In the genomic region with DNA sequence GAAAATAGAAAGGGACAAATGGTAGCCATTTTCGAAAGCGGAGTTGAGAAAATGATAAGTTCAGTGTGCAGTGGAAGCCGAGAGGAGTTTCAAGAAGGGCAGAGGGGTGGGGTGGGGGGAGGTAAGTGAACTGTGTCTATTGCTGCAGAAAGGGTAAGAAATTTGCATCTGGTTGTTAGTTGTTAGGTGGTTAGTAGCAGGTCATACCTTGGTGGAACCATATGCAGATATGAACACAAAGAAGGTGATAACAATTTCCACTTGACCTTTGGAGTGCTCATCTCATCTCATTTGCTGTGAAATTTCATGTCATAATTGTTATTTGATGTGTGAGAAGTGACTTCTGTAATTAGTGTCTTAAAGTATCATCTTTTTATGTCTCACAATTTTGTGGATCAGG, we compare ENCODE assay signal across 24 cellular contexts.
DNase-seq lines count a peak whose midpoint lies in the region; ATAC-seq, FAIRE-seq and TF ChIP-seq lines count a peak whose summit lies in the region.
"Had no signal": no experiment of that assay in that cellular context is flagged by ENCODE, and none has a peak within 500 bp of the region (broad histone marks: within the 10 kb centered on the region; RNA-seq: fewer than 3 reads in every experiment).

No MANE protein-coding gene starts in this region.

- DNase-seq in GM12892 (ENCODE audit: insufficient read length) (no peak), OCI-LY7 (ENCODE audit: low spot score) (no peak), HepG2 (ENCODE audit: low spot score) (no peak), EL (no peak), SW 1271 (lab: John Stamatoyannopoulos, UW) (no peak)
- DNase-seq: ACHN; activated CD4-positive, alpha-beta T cell treated with anti-CD3 and anti-CD28 coated beads, Interleukin-2, amount 10 ng/mL, durations not matched to agents 7 days and 5 days; activated naive CD4-positive, alpha-beta T cell treated with anti-CD3 and anti-CD28 coated beads, Interleukin-2, amount 50 U/mL, for 16 hours; anterior cingulate cortex; C1 segment of cervical spinal cord; Caco-2; dermis blood vessel endothelial cell; DMS79 treated with DMSO at 0.1 percent for 48 hours; NCI-H1092; NCI-H2029; NCI-H2227 treated with DMSO at 0.1 percent for 48 hours; NCI-H748 treated with DMSO at 0.1 percent for 48 hours; stimulated activated CD4-positive, alpha-beta T cell treated with anti-CD3 and anti-CD28 coated beads, Interleukin-15, amount 100 ng/mL, for 24 hours; stimulated activated naive CD8-positive, alpha-beta T cell treated with anti-CD3 and anti-CD28 coated beads, Interleukin-15, amount 100 ng/mL, for 72 hours had no signal

- H4K20me1 ChIP-seq in OCI-LY7 (ENCODE audit: insufficient read depth, low read length) (no peaks in the 10 kb centered on the region), HepG2 (ENCODE audit: insufficient read depth, low read length) (no peaks in the 10 kb centered on the region)

- H3K9me3 ChIP-seq in OCI-LY7 (ENCODE audit: low read length): no peaks in the 10 kb centered on the region
- no peaks in the 10 kb centered on the region for H3K9me3 ChIP-seq in HepG2 (ENCODE audit: low read length)
- H3K9me3 ChIP-seq: Caco-2, tibial nerve had no signal

- BruUV-seq in OCI-LY7 (replicated peaks; lab: Mats Ljungman, UMichigan) (no TSS peak), HepG2 (replicated peaks; lab: Mats Ljungman, UMichigan) (no TSS peak)

- peaks cover 3 to 55% of the 10 kb centered on the region in 2 experiments; a peak in 4 of 5 replicates for H3K27me3 ChIP-seq in HepG2 (ENCODE audit: control insufficient read depth in 1 of 2, insufficient read depth in 2 of 2, low read length in 2 of 2)
- H3K27me3 ChIP-seq: tibial nerve had no signal

- 34% methylated on average over 3 of the region's 3 CpGs for WGBS in HepG2 (ENCODE audit: low lambda C conversion rate)

- TF ChIP-seq CTCF in OCI-LY7 (conservative IDR thresholded peaks at IDR 0.05; ENCODE audit: low read length): no peak
- TF ChIP-seq CTCF in HepG2 (CRISPR knock-in tag; IDR thresholded peaks at IDR 0.05): no peak

- in situ Hi-C loops in HepG2 (cut with HindIII; ENCODE audit: extremely low pct_ligation_motif_present, low pct_unique_long_range_greater_than_20kb): no loop called here

- FAIRE-seq in GM12892 (lab: Jason Lieb, UNC) (peak; percentile 48), HepG2 (lab: Jason Lieb, UNC) (no peak)

- POLR2A ChIA-PET in OCI-LY7 (lab: Charles Lee) (interaction anchor here (0.7 to 1.4 kb wide), 2 partner anchors 25 to 53 kb away, joined by 3 to 5 read pairs; no protein-coding TSS in a partner anchor), HepG2 (lab: Yijun Ruan, JAX) (no interaction called here)

- no peak for TF ChIP-seq RAD21 in HepG2 (CRISPR knock-in tag; IDR thresholded peaks at IDR 0.05)

- intact Hi-C loops in OCI-LY7 (cut with micrococcal nuclease; ENCODE audit: unreplicated experiment): no loop called here
- intact Hi-C loops in HepG2 (cut with micrococcal nuclease; ENCODE audit: unreplicated experiment): no loop called here

- no peaks in the 10 kb centered on the region for H3K9me2 ChIP-seq in OCI-LY7 (ENCODE audit: insufficient read depth, low read length)

- TF ChIP-seq POLR2A in GM12892 (IDR thresholded peaks at IDR 0.05; ENCODE audit: low read depth, low read length): no peak
- no peak for TF ChIP-seq POLR2A in HepG2 (IDR thresholded peaks at IDR 0.05; ENCODE audit: insufficient read depth in 1 of 2, low read depth in 2 of 2, low read length in 2 of 2)

- H3K4me2 ChIP-seq in OCI-LY7 (ENCODE audit: low read length) (peak overlapping the region; percentile 41), HepG2 (ENCODE audit: low read depth, low read length) (no peak overlapping the region)

- H3K4me3 ChIP-seq in OCI-LY7 (ENCODE audit: low read depth, low read length, poor library complexity, severe bottlenecking) (no peak overlapping the region), HepG2 (replicated peaks in 1 of 3; ENCODE audit: insufficient read depth in 1 of 3, low read depth in 2 of 3, low read length in 3 of 3) (no peak overlapping the region)
- H3K4me3 ChIP-seq: tibial nerve had no signal

- H2AFZ ChIP-seq in OCI-LY7 (ENCODE audit: low read length) (peak overlapping the region; percentile 24; the same call in 1 of the 2 replicates), HepG2 (ENCODE audit: low read length) (no peak overlapping the region)

- TF ChIP-seq EP300 in HepG2 (IDR thresholded peaks at IDR 0.05; ENCODE audit: low read depth in 2 of 2, low read length in 2 of 2): no peak
- no peak for TF ChIP-seq EP300 in HepG2 (CRISPR knock-in tag; IDR thresholded peaks at IDR 0.05; ENCODE audit: borderline replicate concordance)

- CTCF ChIA-PET in OCI-LY7 (lab: Charles Lee; ENCODE audit: unreplicated experiment): no interaction called here
- CTCF ChIA-PET in HepG2 (lab: Yijun Ruan, JAX; ENCODE audit: low intra/inter-chr PET ratio, low total read pairs): no interaction called here

- H3K79me2 ChIP-seq in OCI-LY7 (ENCODE audit: insufficient read depth, low read depth, low read length) (no peaks in the 10 kb centered on the region), HepG2 (ENCODE audit: insufficient read depth, low read length) (no peaks in the 10 kb centered on the region)

- H3K27ac ChIP-seq in OCI-LY7 (ENCODE audit: low read depth, low read length, poor library complexity, severe bottlenecking) (no peak overlapping the region), HepG2 (ENCODE audit: extremely low read length, insufficient read depth, low read length) (no peak overlapping the region)
- H3K27ac ChIP-seq: RWPE1, tibial nerve had no signal

- H3K9ac ChIP-seq in HepG2 (ENCODE audit: insufficient read depth, low read depth, low read length): no peak overlapping the region

- H3K4me1 ChIP-seq in OCI-LY7 (ENCODE audit: insufficient read depth, low read length, poor library complexity, severe bottlenecking) (peaks cover 58% of the 10 kb centered on the region), HepG2 (ENCODE audit: insufficient read depth, low read length) (no peaks in the 10 kb centered on the region)
- H3K4me1 ChIP-seq: Caco-2 had no signal

- H3K36me3 ChIP-seq in OCI-LY7 (ENCODE audit: insufficient read depth, low read length): no peaks in the 10 kb centered on the region; the same call in 1 of the 2 replicates
- no peaks in the 10 kb centered on the region for H3K36me3 ChIP-seq in HepG2 (replicated peaks in 1 of 2; ENCODE audit: control insufficient read depth in 1 of 2, insufficient read depth in 2 of 2, low read length in 2 of 2)
- H3K36me3 ChIP-seq: tibial nerve had no signal

- ATAC-seq in GM18909 (IDR thresholded peaks at IDR 0.05; ENCODE audit: poor library complexity, unreplicated experiment): peak; percentile 30
- peak; percentile 46 for ATAC-seq in HG02610 (IDR thresholded peaks at IDR 0.05; ENCODE audit: unreplicated experiment)
- no peak for ATAC-seq in esophagus mucosa
- ATAC-seq in HepG2: no peak
- ATAC-seq: stimulated activated naive CD8-positive, alpha-beta T cell treated with anti-CD3 and anti-CD28 coated beads, Interleukin-15, amount 100 ng/mL, for 72 hours had no signal

TF ChIP-seq in HepG2, 621 proteins besides CTCF, POLR2A, EP300 and RAD21 (continues in another document):
- no peak for TF ChIP-seq RBM22 (optimal IDR thresholded peaks at IDR 0.05; ENCODE audit: low read length)
- TF ChIP-seq ZNF280B (CRISPR knock-in tag; IDR thresholded peaks at IDR 0.05; ENCODE audit: borderline replicate concordance): no peak
- TF ChIP-seq FOXA1 (IDR thresholded peaks at IDR 0.05): no peak
- TF ChIP-seq FOXA1 (CRISPR knock-in tag; IDR thresholded peaks at IDR 0.05): no peak
- TF ChIP-seq, protein P1, sequence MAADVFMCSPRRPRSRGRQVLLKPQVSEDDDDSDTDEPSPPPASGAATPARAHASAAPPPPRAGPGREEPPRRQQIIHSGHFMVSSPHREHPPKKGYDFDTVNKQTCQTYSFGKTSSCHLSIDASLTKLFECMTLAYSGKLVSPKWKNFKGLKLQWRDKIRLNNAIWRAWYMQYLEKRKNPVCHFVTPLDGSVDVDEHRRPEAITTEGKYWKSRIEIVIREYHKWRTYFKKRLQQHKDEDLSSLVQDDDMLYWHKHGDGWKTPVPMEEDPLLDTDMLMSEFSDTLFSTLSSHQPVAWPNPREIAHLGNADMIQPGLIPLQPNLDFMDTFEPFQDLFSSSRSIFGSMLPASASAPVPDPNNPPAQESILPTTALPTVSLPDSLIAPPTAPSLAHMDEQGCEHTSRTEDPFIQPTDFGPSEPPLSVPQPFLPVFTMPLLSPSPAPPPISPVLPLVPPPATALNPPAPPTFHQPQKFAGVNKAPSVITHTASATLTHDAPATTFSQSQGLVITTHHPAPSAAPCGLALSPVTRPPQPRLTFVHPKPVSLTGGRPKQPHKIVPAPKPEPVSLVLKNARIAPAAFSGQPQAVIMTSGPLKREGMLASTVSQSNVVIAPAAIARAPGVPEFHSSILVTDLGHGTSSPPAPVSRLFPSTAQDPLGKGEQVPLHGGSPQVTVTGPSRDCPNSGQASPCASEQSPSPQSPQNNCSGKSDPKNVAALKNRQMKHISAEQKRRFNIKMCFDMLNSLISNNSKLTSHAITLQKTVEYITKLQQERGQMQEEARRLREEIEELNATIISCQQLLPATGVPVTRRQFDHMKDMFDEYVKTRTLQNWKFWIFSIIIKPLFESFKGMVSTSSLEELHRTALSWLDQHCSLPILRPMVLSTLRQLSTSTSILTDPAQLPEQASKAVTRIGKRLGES (CRISPR knock-in tag; IDR thresholded peaks at IDR 0.05; ENCODE audit: borderline replicate concordance): no peak
- TF ChIP-seq ZSCAN31 (CRISPR knock-in tag; IDR thresholded peaks at IDR 0.05; ENCODE audit: low read depth): no peak
- no peak for TF ChIP-seq HOXA9 (CRISPR knock-in tag; IDR thresholded peaks at IDR 0.05; ENCODE audit: borderline replicate concordance)
- TF ChIP-seq SOX5 (CRISPR knock-in tag; IDR thresholded peaks at IDR 0.05; ENCODE audit: borderline replicate concordance): no peak

Comparison
In these comparisons a context has a peak if more than half of its experiments do, and no peak if none do; other contexts are left out.
1. ATAC-seq: peak in GM18909 (single experiment) and HG02610 (single experiment); none in esophagus mucosa (single experiment) and HepG2 (single experiment).